8 cellular contexts compared by ENCODE assay signal in genomic region chr14:55579724-55580400, GRCh38. TPM values are rescaled to one million over a fixed set of nuclear protein-coding genes. Genes with fewer than 3 reads are reported as not detected.
DNase-seq lines count a peak whose midpoint lies in the region; ATAC-seq and TF ChIP-seq lines count a peak whose summit lies in the region.

Gene KTN1, plus strand, starts transcription at chr14:55580207. Its CDS starts 31,842 bp downstream, at chr14:55612049.

- POLR2A ChIA-PET in GM10248 (lab: Yijun Ruan, JAX) (interaction anchor here (0.6 kb wide), 1 partner anchor 8 kb away, joined by 3 read pairs; no protein-coding TSS in a partner anchor), HEK293T (lab: Yijun Ruan, JAX) (no interaction called here)

- peak; percentile 92 for ATAC-seq in activated naive CD8-positive, alpha-beta T cell treated with anti-CD3 and anti-CD28 coated beads, Interleukin-2, amount 50 U/mL, for 24 hours

- H3K4me3 Mint-ChIP-seq in activated naive CD8-positive, alpha-beta T cell treated with anti-CD3 and anti-CD28 coated beads, Interleukin-2, amount 50 U/mL, for 24 hours: peak within 1 kb of the TSS; percentile 88
- peak within 1 kb of the TSS; percentile 98 for H3K4me3 Mint-ChIP-seq in type B pancreatic cell

- TF ChIP-seq CTCF in GM10248 (IDR thresholded peaks at IDR 0.05; ENCODE audit: control extremely low read depth, extremely low read depth, low read depth, missing control alignments) (no peak), type B pancreatic cell (conservative IDR thresholded peaks at IDR 0.05) (no peak)

- DNase-seq in GM10248 (ENCODE audit: extremely low spot score): peak; percentile 92
- DNase-seq in HEK293T (ENCODE audit: extremely low spot score): peak; percentile 81
- DNase-seq in NAMALWA (ENCODE audit: low spot score): peak; percentile 65
- DNase-seq in T follicular helper cell (ENCODE audit: low read depth): peak; percentile 79
- DNase-seq in activated naive CD8-positive, alpha-beta T cell treated with anti-CD3 and anti-CD28 coated beads, Interleukin-2, amount 50 U/mL, for 24 hours: peak; percentile 87
- peak; percentile 93 for DNase-seq in cardiac septum (ENCODE audit: low spot score)
- peak; percentile 58 to 97 (median 79) for DNase-seq in posterior cingulate gyrus
- DNase-seq in type B pancreatic cell (ENCODE audit: extremely low spot score, unreplicated experiment): peak; percentile 81

- CTCF ChIA-PET in GM10248 (lab: Yijun Ruan, JAX): no interaction called here
- CTCF ChIA-PET in HEK293T (lab: Yijun Ruan, JAX): interaction anchor here (0.5 to 0.7 kb wide), 4 partner anchors 81 to 760 kb away, joined by 3 to 6 read pairs (median 3); no protein-coding TSS in a partner anchor

- intact Hi-C loops in cardiac septum (cut with DNase I) (loop anchor here (10.0 kb wide), 1 partner anchor 305 kb away; the partner anchor contains the start of gene FBXO34), posterior cingulate gyrus (cut with DNase I) (loop anchor here (5.0 to 10.0 kb wide), 3 partner anchors 168 to 535 kb away; partner anchors contain the start of genes ATG14, MAPK1IP1L and PELI2)

- peaks cover 3% of the 10 kb centered on the region for H3K36me3 Mint-ChIP-seq in activated naive CD8-positive, alpha-beta T cell treated with anti-CD3 and anti-CD28 coated beads, Interleukin-2, amount 50 U/mL, for 24 hours (ENCODE audit: low read depth)
- no peaks in the 10 kb centered on the region for H3K36me3 Mint-ChIP-seq in type B pancreatic cell

- H3K4me1 Mint-ChIP-seq in activated naive CD8-positive, alpha-beta T cell treated with anti-CD3 and anti-CD28 coated beads, Interleukin-2, amount 50 U/mL, for 24 hours: peaks cover 34% of the 10 kb centered on the region
- peaks cover 24% of the 10 kb centered on the region for H3K4me1 Mint-ChIP-seq in type B pancreatic cell (ENCODE audit: unreplicated experiment)

- no peaks in the 10 kb centered on the region for H3K27me3 Mint-ChIP-seq in activated naive CD8-positive, alpha-beta T cell treated with anti-CD3 and anti-CD28 coated beads, Interleukin-2, amount 50 U/mL, for 24 hours
- H3K27me3 Mint-ChIP-seq in type B pancreatic cell: no peaks in the 10 kb centered on the region

- H3K27ac Mint-ChIP-seq in activated naive CD8-positive, alpha-beta T cell treated with anti-CD3 and anti-CD28 coated beads, Interleukin-2, amount 50 U/mL, for 24 hours: peak within 1 kb of the TSS; percentile 89
- H3K27ac Mint-ChIP-seq in type B pancreatic cell: peak within 1 kb of the TSS; percentile 94

- no peaks in the 10 kb centered on the region for H3K9me3 Mint-ChIP-seq in activated naive CD8-positive, alpha-beta T cell treated with anti-CD3 and anti-CD28 coated beads, Interleukin-2, amount 50 U/mL, for 24 hours
- no peaks in the 10 kb centered on the region for H3K9me3 Mint-ChIP-seq in type B pancreatic cell

TF ChIP-seq in HEK293T, 16 proteins besides CTCF, POLR2A, EP300 and RAD21:
- TF ChIP-seq HDGF (IDR thresholded peaks at IDR 0.05; ENCODE audit: borderline replicate concordance) (no peak), ARNT (IDR thresholded peaks at IDR 0.05) (0 out of 2 replicates have a peak, but pooled peaks have one; percentile 17), FOXM1 (IDR thresholded peaks at IDR 0.05; ENCODE audit: borderline replicate concordance) (peak; percentile 31; the same call in 1 of the 2 replicates), NFRKB (IDR thresholded peaks at IDR 0.05) (no peak), BHLHE40 (IDR thresholded peaks at IDR 0.05; ENCODE audit: borderline replicate concordance) (peak; percentile 21; the same call in 1 of the 2 replicates), LEF1 (IDR thresholded peaks at IDR 0.05; ENCODE audit: borderline replicate concordance) (no peak), L3MBTL2 (conservative IDR thresholded peaks at IDR 0.05) (peak; percentile 42; the same call in 1 of the 2 replicates)
TF ChIP-seq in HEK293T: peak in this region for 4.

RNA-seq across cellular contexts. Expression of gene KTN1, which starts in this region (rescaled TPM):
- 247 TPM for total RNA-seq in cardiac septum
- 103 and 105 TPM in 2 replicates for total RNA-seq in type B pancreatic cell (ENCODE audit: low replicate concordance)

Comparison
In these comparisons a context has a peak if more than half of its experiments do, and no peak if none do; other contexts are left out.
1. Peak in every context shown above with its lines: DNase-seq and ATAC-seq.